15 cellular contexts compared by ENCODE assay signal in the genomic region with DNA sequence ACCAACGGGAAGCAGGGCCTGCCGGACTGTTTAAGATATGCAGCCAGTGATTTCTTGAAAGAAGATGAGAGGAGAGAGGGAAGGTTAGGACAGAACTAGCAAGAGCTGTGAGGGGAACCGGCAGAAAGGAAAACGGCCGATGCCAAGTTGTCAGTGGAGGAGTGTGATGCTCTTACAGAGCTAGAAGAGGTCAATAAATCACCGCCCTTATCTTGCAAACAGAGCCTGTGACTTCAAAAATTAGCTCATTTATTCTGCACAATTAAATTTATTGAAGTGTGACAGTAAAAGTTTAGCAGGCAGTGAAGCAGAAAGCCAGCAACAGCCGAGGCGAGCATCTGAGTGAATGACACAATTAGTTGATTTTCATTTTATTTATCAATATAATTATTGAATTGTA.
A peak's percentile ranks its signal among the peaks of the same experiment; 100 is the strongest.
DNase-seq lines count a peak whose midpoint lies in the region; ATAC-seq and TF ChIP-seq lines count a peak whose summit lies in the region.
"Had no signal": no experiment of that assay in that cellular context is flagged by ENCODE, and none has a peak within 500 bp of the region (broad histone marks: within the 10 kb centered on the region; RNA-seq: fewer than 3 reads in every experiment).

No MANE protein-coding gene starts in this region.

- no peak for ATAC-seq in GM21390 (IDR thresholded peaks at IDR 0.05; ENCODE audit: unreplicated experiment)
- ATAC-seq: right lobe of liver had no signal

- TF ChIP-seq CTCF in chondrocyte (IDR thresholded peaks at IDR 0.05) (no peak), neural crest cell (conservative IDR thresholded peaks at IDR 0.05) (no peak)

- H3K36me3 Mint-ChIP-seq in chondrocyte (ENCODE audit: low read depth) (no peaks in the 10 kb centered on the region), neural crest cell (ENCODE audit: low read depth) (no peaks in the 10 kb centered on the region)

- in situ Hi-C loops in Caki2 (cut with HindIII; ENCODE audit: low pct_unique_long_range_greater_than_20kb, low sequenced_read_pairs) = no loop called here

- H3K4me3 Mint-ChIP-seq in chondrocyte (ENCODE audit: unreplicated experiment) = no peak overlapping the region
- no peak overlapping the region for H3K4me3 Mint-ChIP-seq in neural crest cell

- no peaks in the 10 kb centered on the region for H3K27me3 Mint-ChIP-seq in chondrocyte (ENCODE audit: low read depth)
- no peaks in the 10 kb centered on the region for H3K27me3 Mint-ChIP-seq in neural crest cell (ENCODE audit: low read depth)

- DNase-seq in Caki2 (ENCODE audit: low read depth) (peak; percentile 76), NCI-H1105 treated with DMSO at 0.1 percent for 48 hours (lab: John Stamatoyannopoulos, UW) (peak; percentile 95), chondrocyte (ENCODE audit: low spot score) (no peak), neural crest cell (ENCODE audit: low read depth, low spot score) (no peak), pons (ENCODE audit: low spot score) (no peak), HuH-7.5 (ENCODE audit: low spot score) (no peak)
- DNase-seq: activated gamma-delta T cell; colonic mucosa; DMS 273 treated with DMSO at 0.1 percent for 48 hours; MG63; right lobe of liver; SIG-M5; stimulated activated CD4-positive, alpha-beta T cell treated with anti-CD3 and anti-CD28 coated beads, Interleukin-2, amount 100 ng/mL, for 24 hours; substantia nigra had no signal

- H3K9me3 Mint-ChIP-seq in chondrocyte (ENCODE audit: low read depth) (no peaks in the 10 kb centered on the region), neural crest cell (peaks cover 2% of the 10 kb centered on the region)

- H3K4me1 Mint-ChIP-seq in chondrocyte (ENCODE audit: low read depth) (peaks cover 53% of the 10 kb centered on the region), neural crest cell (peaks cover 13% of the 10 kb centered on the region)

- H3K27ac Mint-ChIP-seq in chondrocyte (ENCODE audit: unreplicated experiment) (peak overlapping the region; percentile 52), neural crest cell (ENCODE audit: unreplicated experiment) (peak overlapping the region; percentile 7)

Comparison
In these comparisons a context has a peak if more than half of its experiments do, and no peak if none do; other contexts are left out.
1. DNase-seq: peak in Caki2 (single experiment) and NCI-H1105 treated with DMSO at 0.1 percent for 48 hours (single experiment); none in chondrocyte (single experiment), neural crest cell (single experiment), pons (single experiment) and HuH-7.5 (single experiment).